ENCODE assay signal across 7 cellular contexts in the genomic region with DNA sequence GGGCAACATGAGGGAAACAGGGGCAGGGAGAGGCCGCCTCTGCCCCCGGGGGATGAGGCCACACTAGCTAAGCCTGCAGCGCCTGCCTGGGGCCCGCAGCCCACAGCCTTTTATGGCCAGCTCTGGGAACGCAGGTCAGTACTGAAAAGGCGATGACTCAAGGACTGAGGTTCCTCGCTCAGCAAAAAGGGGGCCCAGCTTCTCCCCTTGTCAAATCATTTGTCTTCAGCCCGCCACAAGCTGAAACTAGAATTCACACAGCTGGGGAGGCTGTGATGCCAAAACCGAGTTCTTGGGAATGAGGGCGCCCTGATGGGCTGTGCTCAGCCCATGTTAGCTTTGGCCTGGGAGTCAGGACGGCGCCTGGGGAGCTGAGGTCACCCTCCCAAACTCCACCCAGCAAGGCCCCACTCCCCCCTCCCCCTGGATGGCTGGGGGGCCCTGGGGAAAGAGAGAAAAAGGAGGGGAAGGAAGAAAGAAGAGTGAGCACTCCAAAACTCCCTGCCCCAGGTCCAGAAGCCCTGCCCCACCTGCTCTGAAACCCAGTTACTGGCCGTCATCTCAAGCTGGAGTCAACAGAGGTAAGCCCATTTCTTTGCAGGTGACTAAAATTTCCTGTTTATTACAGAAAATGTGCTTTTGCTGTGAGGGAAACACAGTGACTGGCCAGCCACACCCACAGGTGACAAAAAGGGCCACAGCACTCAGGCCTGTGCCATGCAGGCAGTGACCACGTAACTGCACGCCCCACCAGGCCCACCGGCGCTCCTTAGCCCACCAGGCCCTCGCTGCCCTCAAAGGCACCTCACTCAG. TPM values are rescaled to one million over a fixed set of nuclear protein-coding genes. Genes with fewer than 3 reads are reported as not detected.
A peak's percentile ranks its signal among the peaks of the same experiment; 100 is the strongest.
DNase-seq lines count a peak whose midpoint lies in the region; ATAC-seq and TF ChIP-seq lines count a peak whose summit lies in the region.

No MANE protein-coding gene starts in this region.

- H3K4me3 ChIP-seq in HUES64 (ENCODE audit: low read length) = no peak overlapping the region
- no peak overlapping the region for H3K4me3 ChIP-seq in hepatocyte

- H3K27me3 ChIP-seq in HUES64 (ENCODE audit: insufficient read depth, low read length) = no peaks in the 10 kb centered on the region
- H3K27me3 ChIP-seq in hepatocyte = no peaks in the 10 kb centered on the region

- no peaks in the 10 kb centered on the region for H3K27me3 Mint-ChIP-seq in activated naive CD8-positive, alpha-beta T cell treated with anti-CD3 and anti-CD28 coated beads for 36 hours

- H2AFZ ChIP-seq in hepatocyte = no peak overlapping the region

- H3K9me3 ChIP-seq in HUES64 (ENCODE audit: insufficient read depth, low read depth, low read length) (no peaks in the 10 kb centered on the region), hepatocyte (ENCODE audit: low read depth) (no peaks in the 10 kb centered on the region)

- ATAC-seq in GM18907 (IDR thresholded peaks at IDR 0.05; ENCODE audit: unreplicated experiment) (peak; percentile 20), HG02938 (IDR thresholded peaks at IDR 0.05; ENCODE audit: unreplicated experiment) (no peak)

- peaks cover 7% of the 10 kb centered on the region for H4K20me1 ChIP-seq in hepatocyte (ENCODE audit: insufficient read depth, poor library complexity, severe bottlenecking)

- H3K27ac ChIP-seq in HUES64 (ENCODE audit: low read depth, low read length) (peak overlapping the region; percentile 49), hepatocyte (peak overlapping the region; percentile 92)

- H3K27ac Mint-ChIP-seq in activated naive CD8-positive, alpha-beta T cell treated with anti-CD3 and anti-CD28 coated beads for 36 hours = peak overlapping the region; percentile 98

- peaks cover 97% of the 10 kb centered on the region for H3K79me2 ChIP-seq in hepatocyte

- peaks cover 86% of the 10 kb centered on the region for H3K4me1 Mint-ChIP-seq in activated naive CD8-positive, alpha-beta T cell treated with anti-CD3 and anti-CD28 coated beads for 36 hours

- H3K9ac ChIP-seq in HUES64 (ENCODE audit: low read depth, low read length) = peak overlapping the region; percentile 36; the same call in 1 of the 2 replicates

- H3K9me3 Mint-ChIP-seq in activated naive CD8-positive, alpha-beta T cell treated with anti-CD3 and anti-CD28 coated beads for 36 hours = peaks cover 12% of the 10 kb centered on the region

- peak; percentile 79 for DNase-seq in activated naive CD8-positive, alpha-beta T cell treated with anti-CD3 and anti-CD28 coated beads for 36 hours
- DNase-seq in hepatocyte (ENCODE audit: low spot score) (peak; percentile 85), HK-2 (ENCODE audit: unreplicated experiment) (no peak)
- peak; percentile 70 to 71 for DNase-seq in stimulated activated CD4-positive, alpha-beta T cell treated with anti-CD3 and anti-CD28 coated beads, Interleukin-2, amount 100 ng/mL, for 24 hours

- H3K4me1 ChIP-seq in HUES64 (ENCODE audit: insufficient read depth, low read length) (peaks cover 24% of the 10 kb centered on the region; the same call in 1 of the 2 replicates), hepatocyte (ENCODE audit: insufficient read depth) (peaks cover 46% of the 10 kb centered on the region)

- TF ChIP-seq CTCF in hepatocyte (IDR thresholded peaks at IDR 0.05; ENCODE audit: poor library complexity) = no peak

- H3K9me2 ChIP-seq in hepatocyte (replicated peaks; ENCODE audit: insufficient read depth) = no peaks in the 10 kb centered on the region

- WGBS in HUES64 = 87% methylated on average over 18 of the region's 18 CpGs
- WGBS in hepatocyte (ENCODE audit: low lambda C conversion rate, missing lambda C conversion rate) = 67% methylated on average over 16 of the region's 18 CpGs

- peak overlapping the region; percentile 67 for H3K4me2 ChIP-seq in hepatocyte

- peaks cover 48% of the 10 kb centered on the region for H3K36me3 Mint-ChIP-seq in activated naive CD8-positive, alpha-beta T cell treated with anti-CD3 and anti-CD28 coated beads for 36 hours

- peak overlapping the region; percentile 75 for H3K4me3 Mint-ChIP-seq in activated naive CD8-positive, alpha-beta T cell treated with anti-CD3 and anti-CD28 coated beads for 36 hours

- H3K36me3 ChIP-seq in HUES64 (ENCODE audit: insufficient read depth, low read length) (peaks cover 7% of the 10 kb centered on the region; the same call in 1 of the 2 replicates), hepatocyte (replicated peaks; ENCODE audit: insufficient read depth, low read depth) (no peaks in the 10 kb centered on the region)

RNA-seq across cellular contexts. Expression of gene EHD1, which starts 13.7 kb away (rescaled TPM):
- 20.5 TPM for polyA plus RNA-seq in HUES64 (2013, experiment 1 of 2)
- 19.7 TPM for polyA plus RNA-seq in HUES64 (2013, experiment 2 of 2)
- 100 to 1,000 TPM; 103 to 112 TPM for total RNA-seq in activated naive CD8-positive, alpha-beta T cell treated with anti-CD3 and anti-CD28 coated beads for 36 hours
- total RNA-seq in hepatocyte = 44.8 and 52.4 TPM in 2 replicates
- 66.6 and 69.5 TPM in 2 replicates for polyA plus RNA-seq in hepatocyte

RNA-seq across cellular contexts. Expression of gene CDC42BPG, which starts 20.2 kb away (rescaled TPM):
- 4.0 TPM for polyA plus RNA-seq in HUES64 (2013, experiment 1 of 2)
- polyA plus RNA-seq in HUES64 (2013, experiment 2 of 2) = 4.4 TPM
- under 1 TPM; 0.46 to 0.54 TPM for total RNA-seq in activated naive CD8-positive, alpha-beta T cell treated with anti-CD3 and anti-CD28 coated beads for 36 hours
- 6.5 and 8.4 TPM in 2 replicates for total RNA-seq in hepatocyte
- polyA plus RNA-seq in hepatocyte = 3.1 and 5.5 TPM in 2 replicates

RNA-seq across cellular contexts. Expression of gene ATG2A, which starts 52.3 kb away (rescaled TPM):
- 8.8 TPM for polyA plus RNA-seq in HUES64 (2013, experiment 1 of 2)
- polyA plus RNA-seq in HUES64 (2013, experiment 2 of 2) = 8.9 TPM
- total RNA-seq in activated naive CD8-positive, alpha-beta T cell treated with anti-CD3 and anti-CD28 coated beads for 36 hours = 10 to 100 TPM; 17.3 to 18.0 TPM
- total RNA-seq in hepatocyte = 16.4 and 18.1 TPM in 2 replicates
- polyA plus RNA-seq in hepatocyte = 11.7 and 17.0 TPM in 2 replicates

RNA-seq across cellular contexts. Expression of gene MEN1, which starts 54.3 kb away (rescaled TPM):
- 31.5 TPM for polyA plus RNA-seq in HUES64 (2013, experiment 1 of 2)
- 36.6 TPM for polyA plus RNA-seq in HUES64 (2013, experiment 2 of 2)
- total RNA-seq in activated naive CD8-positive, alpha-beta T cell treated with anti-CD3 and anti-CD28 coated beads for 36 hours = 10 to 100 TPM; 35.8 to 37.0 TPM
- total RNA-seq in hepatocyte = 14.1 and 18.6 TPM in 2 replicates
- polyA plus RNA-seq in hepatocyte = 49.1 and 49.9 TPM in 2 replicates

RNA-seq across cellular contexts. Expression of gene PPP2R5B, which starts 59.8 kb away (rescaled TPM):
- 3.0 TPM for polyA plus RNA-seq in HUES64 (2013, experiment 1 of 2)
- polyA plus RNA-seq in HUES64 (2013, experiment 2 of 2) = 5.3 TPM
- total RNA-seq in activated naive CD8-positive, alpha-beta T cell treated with anti-CD3 and anti-CD28 coated beads for 36 hours = 10 to 100 TPM; 11.3 to 11.4 TPM
- total RNA-seq in hepatocyte = 15.8 and 16.9 TPM in 2 replicates
- 16.2 and 19.5 TPM in 2 replicates for polyA plus RNA-seq in hepatocyte
